ENCODE assay signal across 28 cellular contexts in genomic region chr10:22054946-22055345, GRCh38. TPM values are rescaled to one million over a fixed set of nuclear protein-coding genes. Genes with fewer than 3 reads are reported as not detected.
DNase-seq lines count a peak whose midpoint lies in the region; FAIRE-seq and TF ChIP-seq lines count a peak whose summit lies in the region.
"Had no signal": no experiment of that assay in that cellular context is flagged by ENCODE, and none has a peak within 500 bp of the region (broad histone marks: within the 10 kb centered on the region; RNA-seq: fewer than 3 reads in every experiment).

No MANE protein-coding gene starts in this region.

- TF ChIP-seq CTCF in HFF-Myc (IDR thresholded peaks at IDR 0.05; ENCODE audit: low read depth, low read length, missing control alignments) (no peak), kidney epithelial cell (IDR thresholded peaks at IDR 0.05; ENCODE audit: insufficient read depth, low read length, poor library complexity, severe bottlenecking) (no peak)

- no peak overlapping the region for H3K4me3 Mint-ChIP-seq in activated CD4-positive, alpha-beta T cell treated with anti-CD3 and anti-CD28 coated beads, Interleukin-2, amount 10 ng/mL, durations not matched to agents 24 days and 14 days
- H3K4me3 Mint-ChIP-seq: activated CD4-positive, alpha-beta memory T cell treated with anti-CD3 and anti-CD28 coated beads for 36 hours; CD4-positive, CD25-positive, alpha-beta regulatory T cell; stimulated activated naive CD8-positive, alpha-beta T cell treated with anti-CD3 and anti-CD28 coated beads, Interleukin-15, Interleukin-2, amounts not matched to agents 100 ng/mL and 50 ng/mL, for 24 hours had no signal

- FAIRE-seq in urothelium cell line (lab: Jason Lieb, UNC): no peak
- FAIRE-seq: D721Med, H1, keratinocyte had no signal

- peaks cover 2% of the 10 kb centered on the region for H3K27me3 Mint-ChIP-seq in activated CD4-positive, alpha-beta T cell treated with anti-CD3 and anti-CD28 coated beads, Interleukin-2, amount 10 ng/mL, durations not matched to agents 24 days and 14 days
- H3K27me3 Mint-ChIP-seq: activated CD4-positive, alpha-beta memory T cell treated with anti-CD3 and anti-CD28 coated beads for 36 hours; CD4-positive, CD25-positive, alpha-beta regulatory T cell; progenitor cell of endocrine pancreas had no signal

- DNase-seq in HFF-Myc (ENCODE audit: extremely low read depth, low read depth) (peak; percentile 35), amniotic epithelial cell (ENCODE audit: low read depth) (peak; percentile 64), kidney epithelial cell (ENCODE audit: low read depth) (peak; percentile 21), urothelium cell line (ENCODE audit: low spot score) (peak; percentile 22), activated gamma-delta T cell treated with Interleukin-2 at 50 U/mL for 16 hours (no peak), amniotic stem cell (lab: John Stamatoyannopoulos, UW) (no peak)
- no peak for DNase-seq in activated CD4-positive, alpha-beta T cell treated with anti-CD3 and anti-CD28 coated beads, Interleukin-2, amount 10 ng/mL, durations not matched to agents 24 days and 14 days
- DNase-seq: activated CD4-positive, alpha-beta memory T cell treated with anti-CD3 and anti-CD28 coated beads for 36 hours; activated CD8-positive, alpha-beta memory T cell treated with anti-CD3 and anti-CD28 coated beads, Interleukin-2, amount 50 U/mL, for 48 hours; CD4-positive, CD25-positive, alpha-beta regulatory T cell; central memory CD4-positive, alpha-beta T cell; dorsolateral prefrontal cortex; MG63; mucosa of descending colon; NCI-H2029 treated with DMSO at 0.1 percent for 48 hours; NCI-H2227 treated with DMSO at 0.1 percent for 48 hours; T-helper 1 cell; uterus had no signal

- H3K4me3 ChIP-seq in HFF-Myc (replicated peaks; ENCODE audit: low read depth, low read length) (no peak overlapping the region), kidney epithelial cell (ENCODE audit: low read depth, low read length) (no peak overlapping the region)
- H3K4me3 ChIP-seq: ascending aorta, dorsolateral prefrontal cortex, MG63, mucosa of descending colon, SJSA1, thoracic aorta, uterus had no signal

- intact Hi-C loops in activated CD4-positive, alpha-beta T cell treated with anti-CD3 and anti-CD28 coated beads, Interleukin-2, amount 10 ng/mL, durations not matched to agents 24 days and 14 days (cut with micrococcal nuclease): no loop called here

- H3K4me1 Mint-ChIP-seq in activated CD4-positive, alpha-beta T cell treated with anti-CD3 and anti-CD28 coated beads, Interleukin-2, amount 10 ng/mL, durations not matched to agents 24 days and 14 days: no peaks in the 10 kb centered on the region

- no peak overlapping the region for H3K27ac Mint-ChIP-seq in activated CD4-positive, alpha-beta T cell treated with anti-CD3 and anti-CD28 coated beads, Interleukin-2, amount 10 ng/mL, durations not matched to agents 24 days and 14 days
- H3K27ac Mint-ChIP-seq: activated CD4-positive, alpha-beta memory T cell treated with anti-CD3 and anti-CD28 coated beads for 36 hours; activated naive CD4-positive, alpha-beta T cell treated with anti-CD3 and anti-CD28 coated beads, Interleukin-2, amount 50 U/mL, for 72 hours; activated T-helper 2 cell treated with anti-CD3 and anti-CD28 coated beads, Interferon-gamma antibody, Interleukin-2, Interleukin-4, amounts not matched to agents 10 μg/mL and 5 μg/mL and 100 μg/mL, durations not matched to agents 14 hours and 24 hours and 36 hours; CD4-positive, CD25-positive, alpha-beta regulatory T cell; progenitor cell of endocrine pancreas; stimulated activated naive CD8-positive, alpha-beta T cell treated with anti-CD3 and anti-CD28 coated beads, Interleukin-15, Interleukin-2, amounts not matched to agents 100 ng/mL and 50 ng/mL, for 24 hours had no signal

- no peaks in the 10 kb centered on the region for H3K36me3 Mint-ChIP-seq in activated CD4-positive, alpha-beta T cell treated with anti-CD3 and anti-CD28 coated beads, Interleukin-2, amount 10 ng/mL, durations not matched to agents 24 days and 14 days (ENCODE audit: low read depth)
- H3K36me3 Mint-ChIP-seq: activated naive CD4-positive, alpha-beta T cell treated with anti-CD3 and anti-CD28 coated beads, Interleukin-2, amount 50 U/mL, for 72 hours had no signal

- H3K27me3 ChIP-seq in kidney epithelial cell (ENCODE audit: control insufficient read depth, insufficient read depth, low read length): no peaks in the 10 kb centered on the region
- H3K27me3 ChIP-seq: ascending aorta, dorsolateral prefrontal cortex, MG63, SJSA1, uterus had no signal

- no peaks in the 10 kb centered on the region for H3K36me3 ChIP-seq in kidney epithelial cell (ENCODE audit: control insufficient read depth, insufficient read depth, low read length)
- H3K36me3 ChIP-seq: ascending aorta, MG63, SJSA1, thoracic aorta, uterus had no signal

- peaks cover 16% of the 10 kb centered on the region for H3K9me3 Mint-ChIP-seq in activated CD4-positive, alpha-beta T cell treated with anti-CD3 and anti-CD28 coated beads, Interleukin-2, amount 10 ng/mL, durations not matched to agents 24 days and 14 days

RNA-seq across cellular contexts. Expression of gene DNAJC1, which starts 51.4 kb away (rescaled TPM):
- total RNA-seq in kidney epithelial cell: 75.8 and 103 TPM in 2 replicates
- 22.1 and 22.4 TPM in 2 replicates for total RNA-seq in activated CD4-positive, alpha-beta T cell treated with anti-CD3 and anti-CD28 coated beads, Interleukin-2, amount 10 ng/mL, durations not matched to agents 24 days and 14 days

Comparison
In these comparisons a context has a peak if more than half of its experiments do, and no peak if none do; other contexts are left out.
1. DNase-seq: peak in HFF-Myc (single experiment), amniotic epithelial cell (single experiment), kidney epithelial cell (single experiment) and urothelium cell line (single experiment); none in activated gamma-delta T cell treated with Interleukin-2 at 50 U/mL for 16 hours (single experiment), amniotic stem cell (single experiment) and activated CD4-positive, alpha-beta T cell treated with anti-CD3 and anti-CD28 coated beads, Interleukin-2, amount 10 ng/mL, durations not matched to agents 24 days and 14 days (single experiment).